In genomic region chr6:27720607-27721580, GRCh38 we compare ENCODE assay signal across 9 cellular contexts.
DNase-seq lines count a peak whose midpoint lies in the region; ATAC-seq and TF ChIP-seq lines count a peak whose summit lies in the region.
"Had no signal": no experiment of that assay in that cellular context is flagged by ENCODE, and none has a peak within 500 bp of the region (broad histone marks: within the 10 kb centered on the region; RNA-seq: fewer than 3 reads in every experiment).

No MANE protein-coding gene starts in this region.

- TF ChIP-seq CTCF in HCT116 (IDR thresholded peaks at IDR 0.05 in 2 of 3, conservative IDR thresholded peaks at IDR 0.05 in 1 of 3; ENCODE audit: borderline replicate concordance in 1 of 3, insufficient read depth in 1 of 3, low read depth in 2 of 3, low read length in 2 of 3) (peak in 1 of 3 experiments; percentile 19; a peak in 2 of 6 replicates), gastroesophageal sphincter (IDR thresholded peaks at IDR 0.05) (no peak)
- TF ChIP-seq CTCF in CD8-positive, alpha-beta T cell (IDR thresholded peaks at IDR 0.05), result no peak

- intact Hi-C loops in HCT116 (cut with micrococcal nuclease), result loop anchor here (2.0 kb wide), 1 partner anchor 32 kb away; no protein-coding TSS in a partner anchor
- intact Hi-C loops in CD8-positive, alpha-beta T cell (cut with DNase I, micrococcal nuclease), result no loop called here

- peaks cover 12% of the 10 kb centered on the region for H3K4me1 Mint-ChIP-seq in activated naive CD8-positive, alpha-beta T cell treated with anti-CD3 and anti-CD28 coated beads, Interleukin-2, amount 10 ng/mL, durations not matched to agents 7 days and 5 days
- no peaks in the 10 kb centered on the region for H3K4me1 Mint-ChIP-seq in CD8-positive, alpha-beta T cell (ENCODE audit: low read depth)

- H3K27ac ChIP-seq in HCT116 (ENCODE audit: low read depth, low read length) (peak overlapping the region; percentile 82), iPS-20b (ENCODE audit: low read length) (no peak overlapping the region), gastroesophageal sphincter (no peak overlapping the region)
- H3K27ac ChIP-seq in CD8-positive, alpha-beta T cell (ENCODE audit: low read depth, low read length), result no peak overlapping the region
- H3K27ac ChIP-seq: dorsolateral prefrontal cortex had no signal

- H3K27ac Mint-ChIP-seq in activated naive CD8-positive, alpha-beta T cell treated with anti-CD3 and anti-CD28 coated beads, Interleukin-2, amount 10 ng/mL, durations not matched to agents 7 days and 5 days, result no peak overlapping the region
- H3K27ac Mint-ChIP-seq in CD8-positive, alpha-beta T cell, result no peak overlapping the region

- BruUV-seq in HCT116 (replicated peaks; lab: Mats Ljungman, UMichigan), result TSS peak; percentile 88

- DNase-seq in EL, result peak; percentile 67
- DNase-seq in HCT116 (ENCODE audit: low read depth, low spot score), result peak; percentile 87
- no peak for DNase-seq in activated naive CD8-positive, alpha-beta T cell treated with anti-CD3 and anti-CD28 coated beads, Interleukin-2, amount 10 ng/mL, durations not matched to agents 7 days and 5 days
- DNase-seq in NCI-H748 treated with DMSO at 0.1 percent for 48 hours (lab: John Stamatoyannopoulos, UW), result no peak
- DNase-seq in CD8-positive, alpha-beta T cell, result no peak
- DNase-seq: dorsolateral prefrontal cortex had no signal

- no peaks in the 10 kb centered on the region for H3K27me3 ChIP-seq in HCT116 (ENCODE audit: insufficient read depth, low read length)
- H3K27me3 ChIP-seq in iPS-20b (ENCODE audit: insufficient read depth, low read length), result no peaks in the 10 kb centered on the region
- no peaks in the 10 kb centered on the region for H3K27me3 ChIP-seq in CD8-positive, alpha-beta T cell (ENCODE audit: insufficient read depth, low read length)
- H3K27me3 ChIP-seq in gastroesophageal sphincter, result peaks cover 64% of the 10 kb centered on the region

- RAD21 ChIA-PET in HCT116 (lab: Charles Lee; ENCODE audit: low non-redundant PET in 1 of 2, low total read pairs in 2 of 2, uncharacterized antibody in 2 of 2, unreplicated experiment in 2 of 2), result no interaction called here

- H3K36me3 Mint-ChIP-seq in activated naive CD8-positive, alpha-beta T cell treated with anti-CD3 and anti-CD28 coated beads, Interleukin-2, amount 10 ng/mL, durations not matched to agents 7 days and 5 days, result peaks cover 2% of the 10 kb centered on the region
- H3K36me3 Mint-ChIP-seq in CD8-positive, alpha-beta T cell, result no peaks in the 10 kb centered on the region

- peak; percentile 92 for ATAC-seq in HCT116
- no peak for ATAC-seq in activated naive CD8-positive, alpha-beta T cell treated with anti-CD3 and anti-CD28 coated beads, Interleukin-2, amount 10 ng/mL, durations not matched to agents 7 days and 5 days (ENCODE audit: low read depth)
- ATAC-seq in GM18511 (IDR thresholded peaks at IDR 0.05; ENCODE audit: unreplicated experiment), result no peak
- ATAC-seq in CD8-positive, alpha-beta T cell, result no peak
- no peak for ATAC-seq in gastroesophageal sphincter

- no peaks in the 10 kb centered on the region for H4K20me1 ChIP-seq in HCT116 (ENCODE audit: insufficient read depth)

- POLR2A ChIA-PET in HCT116 (lab: Charles Lee), result interaction anchor here (0.6 kb wide), 1 partner anchor 1037 kb away, joined by 3 read pairs; no protein-coding TSS in a partner anchor
- POLR2A ChIA-PET in activated naive CD8-positive, alpha-beta T cell treated with anti-CD3 and anti-CD28 coated beads, Interleukin-2, amount 10 ng/mL, durations not matched to agents 7 days and 5 days (lab: Charles Lee), result no interaction called here
- POLR2A ChIA-PET in CD8-positive, alpha-beta T cell (lab: Charles Lee), result no interaction called here

- H3K9me3 ChIP-seq in HCT116 (ENCODE audit: control insufficient read depth in 1 of 2, insufficient read depth in 1 of 2, low read depth in 1 of 2, low read length in 2 of 2) (no peaks in the 10 kb centered on the region), iPS-20b (ENCODE audit: insufficient read depth, low read depth, low read length) (no peaks in the 10 kb centered on the region), gastroesophageal sphincter (no peaks in the 10 kb centered on the region)
- no peaks in the 10 kb centered on the region for H3K9me3 ChIP-seq in CD8-positive, alpha-beta T cell (ENCODE audit: low read length)

- H3K9ac ChIP-seq in HCT116 (ENCODE audit: low read length) (peak overlapping the region; percentile 33), iPS-20b (ENCODE audit: low read depth, low read length) (peak overlapping the region; percentile 66; the same call in 1 of the 2 replicates)

- no peaks in the 10 kb centered on the region for H3K36me3 ChIP-seq in HCT116 (ENCODE audit: control insufficient read depth in 1 of 2, insufficient read depth in 2 of 2, low read length in 2 of 2)
- H3K36me3 ChIP-seq in iPS-20b (ENCODE audit: insufficient read depth, low read depth, low read length), result no peaks in the 10 kb centered on the region
- H3K36me3 ChIP-seq in CD8-positive, alpha-beta T cell (ENCODE audit: insufficient read depth, low read length), result no peaks in the 10 kb centered on the region
- H3K36me3 ChIP-seq in gastroesophageal sphincter, result no peaks in the 10 kb centered on the region

- H3K4me2 ChIP-seq in HCT116 (ENCODE audit: low read length), result peak overlapping the region; percentile 70

- TF ChIP-seq EP300 in gastroesophageal sphincter (IDR thresholded peaks at IDR 0.05), result no peak

- H3K4me1 ChIP-seq in HCT116 (ENCODE audit: control insufficient read depth in 1 of 2, insufficient read depth in 2 of 2, low read length in 2 of 2), result peaks cover 17 to 29% of the 10 kb centered on the region in 2 experiments
- H3K4me1 ChIP-seq in iPS-20b (ENCODE audit: insufficient read depth, low read length), result no peaks in the 10 kb centered on the region
- H3K4me1 ChIP-seq in CD8-positive, alpha-beta T cell (ENCODE audit: insufficient read depth, low read length), result no peaks in the 10 kb centered on the region
- no peaks in the 10 kb centered on the region for H3K4me1 ChIP-seq in gastroesophageal sphincter

- H3K27me3 Mint-ChIP-seq in activated naive CD8-positive, alpha-beta T cell treated with anti-CD3 and anti-CD28 coated beads, Interleukin-2, amount 10 ng/mL, durations not matched to agents 7 days and 5 days, result peaks cover 30% of the 10 kb centered on the region
- peaks cover 41% of the 10 kb centered on the region for H3K27me3 Mint-ChIP-seq in CD8-positive, alpha-beta T cell (ENCODE audit: low read depth)

- no peaks in the 10 kb centered on the region for H3K9me3 Mint-ChIP-seq in activated naive CD8-positive, alpha-beta T cell treated with anti-CD3 and anti-CD28 coated beads, Interleukin-2, amount 10 ng/mL, durations not matched to agents 7 days and 5 days
- no peaks in the 10 kb centered on the region for H3K9me3 Mint-ChIP-seq in CD8-positive, alpha-beta T cell

- H3K79me2 ChIP-seq in HCT116 (ENCODE audit: insufficient read depth, low read length), result no peaks in the 10 kb centered on the region

- peak overlapping the region; percentile 42 for H3K4me3 Mint-ChIP-seq in activated naive CD8-positive, alpha-beta T cell treated with anti-CD3 and anti-CD28 coated beads, Interleukin-2, amount 10 ng/mL, durations not matched to agents 7 days and 5 days
- no peak overlapping the region for H3K4me3 Mint-ChIP-seq in CD8-positive, alpha-beta T cell

- CTCF ChIA-PET in HCT116 (lab: Charles Lee), result interaction anchor here (2.0 kb wide), 1 partner anchor 32 kb away, joined by 8 read pairs; no protein-coding TSS in a partner anchor
- CTCF ChIA-PET in CD8-positive, alpha-beta T cell (lab: Charles Lee), result no interaction called here

- TF ChIP-seq POLR2A in HCT116 (IDR thresholded peaks at IDR 0.05; ENCODE audit: borderline replicate concordance, extremely low read depth, insufficient read depth, insufficient read length) (no peak), gastroesophageal sphincter (IDR thresholded peaks at IDR 0.05) (no peak)

- H2AFZ ChIP-seq in HCT116 (ENCODE audit: low read depth, low read length, poor library complexity, severe bottlenecking), result peak overlapping the region; percentile 55

- no peak for TF ChIP-seq RAD21 in HCT116 (IDR thresholded peaks at IDR 0.05; ENCODE audit: low read depth)

- H3K4me3 ChIP-seq in HCT116 (replicated peaks in 1 of 2; ENCODE audit: low read depth in 1 of 2, low read length in 2 of 2) (peak overlapping the region; percentile 1 to 32; a peak in 2 of 4 replicates), iPS-20b (ENCODE audit: low read length) (peak overlapping the region; percentile 86), gastroesophageal sphincter (no peak overlapping the region)
- H3K4me3 ChIP-seq in CD8-positive, alpha-beta T cell (ENCODE audit: low read depth, low read length), result no peak overlapping the region
- H3K4me3 ChIP-seq: dorsolateral prefrontal cortex had no signal

- WGBS in gastroesophageal sphincter (ENCODE audit: low coverage in 1 of 2), 2 donors, result 30 to 38% methylated on average over 14 to 19 of the region's 19 CpGs

- no peaks in the 10 kb centered on the region for H3K9me2 ChIP-seq in HCT116 (ENCODE audit: insufficient read depth)

TF ChIP-seq in HCT116, 20 proteins besides CTCF, POLR2A, EP300 and RAD21 (continues in another document):
- no peak for TF ChIP-seq EZH2phosphoT487 (IDR thresholded peaks at IDR 0.05; ENCODE audit: borderline replicate concordance)
- peak; percentile 91 for TF ChIP-seq CBX3 (IDR thresholded peaks at IDR 0.05; ENCODE audit: low read depth)
- peak; percentile 41 for TF ChIP-seq SP1 (IDR thresholded peaks at IDR 0.05; ENCODE audit: low read depth)
- peak; percentile 91 for TF ChIP-seq ATF3 (IDR thresholded peaks at IDR 0.05)
- no peak for TF ChIP-seq CEBPB (IDR thresholded peaks at IDR 0.05; ENCODE audit: low read depth)
- TF ChIP-seq EGR1 (IDR thresholded peaks at IDR 0.05; ENCODE audit: low read depth), result peak; percentile 26; the same call in 1 of the 2 replicates
- TF ChIP-seq ELF1 (IDR thresholded peaks at IDR 0.05; ENCODE audit: borderline replicate concordance, low read depth), result peak; percentile 23; the same call in 1 of the 2 replicates
- no peak; the same call in 1 of the 2 replicates for TF ChIP-seq MAX (IDR thresholded peaks at IDR 0.05)

Comparison
In these comparisons a context has a peak if more than half of its experiments do, and no peak if none do; other contexts are left out.
1. DNase-seq: peak in EL (single experiment) and HCT116 (single experiment); none in activated naive CD8-positive, alpha-beta T cell treated with anti-CD3 and anti-CD28 coated beads, Interleukin-2, amount 10 ng/mL, durations not matched to agents 7 days and 5 days (single experiment), NCI-H748 treated with DMSO at 0.1 percent for 48 hours (single experiment) and CD8-positive, alpha-beta T cell (0 of 7).
2. H3K4me3 ChIP-seq: peak in HCT116 (2 of 2) and iPS-20b (single experiment); none in CD8-positive, alpha-beta T cell (single experiment) and gastroesophageal sphincter (0 of 2).